Comparison of ENCODE assay signal across 23 cellular contexts in the genomic region with DNA sequence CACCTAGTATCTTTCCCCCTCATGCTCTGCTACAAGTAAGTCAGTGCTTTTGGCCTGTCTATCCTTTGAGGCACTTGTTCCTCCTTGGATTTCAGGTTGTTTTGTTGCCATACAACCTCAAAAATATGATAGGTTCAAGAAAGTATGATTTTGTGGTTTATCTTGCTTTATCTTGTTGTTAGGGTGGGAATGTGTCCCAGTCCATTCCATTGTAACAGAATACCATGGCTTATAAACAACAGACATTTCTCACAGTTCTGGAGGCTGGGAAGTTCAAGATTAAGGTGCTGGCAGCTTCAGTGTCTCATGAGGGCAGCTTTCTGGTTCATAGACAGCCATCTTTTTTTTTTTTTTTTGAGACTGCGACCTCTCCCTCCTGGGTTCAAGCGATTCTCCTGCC.
"Had no signal": no experiment of that assay in that cellular context is flagged by ENCODE, and none has a peak within 500 bp of the region (broad histone marks: within the 10 kb centered on the region; RNA-seq: fewer than 3 reads in every experiment).

No MANE protein-coding gene starts in this region.

- FAIRE-seq: K562, TTC549 had no signal

- H3K4me3 ChIP-seq: cardiac muscle cell, K562, MG63 had no signal

- H3K36me3 ChIP-seq: cardiac muscle cell, MG63 had no signal

- H3K27me3 ChIP-seq: cardiac muscle cell, MG63 had no signal

- H3K27ac ChIP-seq: cardiac muscle cell had no signal

- H3K9me3 ChIP-seq: MG63 had no signal

- DNase-seq: activated CD4-positive, alpha-beta T cell treated with anti-CD3 and anti-CD28 coated beads, Interleukin-2, amount 10 ng/mL, durations not matched to agents 24 days and 14 days; activated CD4-positive, alpha-beta T cell treated with anti-CD3 and anti-CD28 coated beads, Interleukin-2, amount 50 U/mL, for 4 hours; activated CD8-positive, alpha-beta T cell treated with anti-CD3 and anti-CD28 coated beads for 36 hours; activated effector memory CD4-positive, alpha-beta T cell treated with anti-CD3 and anti-CD28 coated beads, Interleukin-2, amount 50 U/mL, for 16 hours; activated naive CD4-positive, alpha-beta T cell; activated naive CD8-positive, alpha-beta T cell treated with anti-CD3 and anti-CD28 coated beads, Interleukin-2, amount 10 ng/mL, durations not matched to agents 7 days and 5 days; activated T-cell treated with anti-CD3 and anti-CD28 coated beads, Interleukin-2, amount 50 U/mL, for 1 hour; activated T-cell treated with anti-CD3 and anti-CD28 coated beads, Interleukin-2, amount 50 U/mL, for 72 hours; MG63; NCI-H1048; NCI-H1105 treated with DMSO at 0.1 percent for 48 hours; NCI-H1436; NCI-H1694; NCI-H1930; NCI-H2081 treated with DMSO at 0.1 percent for 48 hours; NCI-H226; NCI-H446 treated with DMSO at 0.1 percent for 48 hours; NCI-H524 treated with DMSO at 0.1 percent for 48 hours; NK-92 treated with Interleukin-12 subunit alpha and Interleukin-12 subunit beta, amount 100 ng/mL, for 24 hours; Right ventricle myocardium superior had no signal
